In the genomic region with DNA sequence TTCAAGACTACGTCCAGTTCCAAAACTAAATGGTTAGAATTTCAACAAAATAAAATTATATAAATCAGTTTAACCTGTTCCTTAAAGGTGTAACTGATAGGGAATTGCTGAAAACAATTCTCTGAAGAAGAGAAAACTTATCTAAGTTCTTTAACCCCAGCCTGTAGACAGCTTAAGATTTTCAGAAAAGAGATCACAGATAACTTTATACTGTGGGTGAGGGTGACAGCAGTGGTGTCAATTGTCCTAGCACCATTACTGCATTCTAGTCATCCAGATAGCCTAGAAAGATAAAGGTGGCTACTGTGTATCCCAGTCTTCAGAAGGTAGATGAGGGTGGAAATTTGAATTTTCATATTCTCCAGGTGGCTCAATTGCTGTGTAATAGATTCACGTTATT, we compare ENCODE assay signal across 24 cellular contexts.
"Had no signal": no experiment of that assay in that cellular context is flagged by ENCODE, and none has a peak within 500 bp of the region (broad histone marks: within the 10 kb centered on the region; RNA-seq: fewer than 3 reads in every experiment).

No MANE protein-coding gene starts in this region.

- H3K9me3 ChIP-seq: left ventricle myocardium inferior, ovary, right atrium auricular region, right lobe of liver, stomach, testis, thyroid gland, upper lobe of right lung had no signal

- H3K36me3 ChIP-seq: ovary had no signal

- H3K9me3 Mint-ChIP-seq: mesothelial cell of epicardium; naive B cell; natural killer cell; nephron progenitor cell; neural progenitor cell; stimulated activated naive B cell treated with anti-CD40 and anti-IgM and Interleukin-4, amounts not matched to agents 10 μg/mL and 1 μg/mL and 100 μg/mL, for 72 hours had no signal

- H3K4me3 ChIP-seq: hepatocyte, left ventricle myocardium inferior, lung, neural progenitor cell, ovary, right atrium auricular region, right lobe of liver, smooth muscle cell, stomach, testis, thyroid gland, upper lobe of right lung had no signal

- H3K9ac ChIP-seq: neural progenitor cell had no signal

- ATAC-seq: natural killer cell; right lobe of liver; stimulated activated naive B cell treated with anti-CD40 and anti-IgM and Interleukin-4, amounts not matched to agents 10 μg/mL and 1 μg/mL and 100 μg/mL, for 72 hours; stimulated activated naive CD8-positive, alpha-beta T cell treated with anti-CD3 and anti-CD28 coated beads, Interleukin-15, Interleukin-2, amounts not matched to agents 100 U/mL and 50 U/mL, for 24 hours; upper lobe of right lung had no signal

- H3K4me1 ChIP-seq: left ventricle myocardium inferior, neural progenitor cell, right atrium auricular region, right lobe of liver, testis, thyroid gland, upper lobe of right lung had no signal

- H3K27ac Mint-ChIP-seq: mesothelial cell of epicardium; natural killer cell; nephron progenitor cell; neural progenitor cell; progenitor cell of endocrine pancreas; stimulated activated naive B cell treated with anti-CD40 and anti-IgM and Interleukin-4, amounts not matched to agents 10 μg/mL and 1 μg/mL and 100 μg/mL, for 72 hours had no signal

- H3K4me3 Mint-ChIP-seq: mesothelial cell of epicardium; naive B cell; natural killer cell; nephron progenitor cell; neural progenitor cell; stimulated activated naive B cell treated with anti-CD40 and anti-IgM and Interleukin-4, amounts not matched to agents 10 μg/mL and 1 μg/mL and 100 μg/mL, for 72 hours had no signal

- H3K27me3 ChIP-seq: hepatocyte, neural progenitor cell, ovary, right atrium auricular region, right lobe of liver, stomach, testis, thyroid gland, upper lobe of right lung had no signal

- H3K4me1 Mint-ChIP-seq: neural progenitor cell had no signal

- DNase-seq: islet precursor cell; left ventricle myocardium inferior; mesendoderm; naive B cell; natural killer cell; nephron progenitor cell; ovary; right lobe of liver; stimulated activated CD4-positive, alpha-beta T cell treated with anti-CD3 and anti-CD28 coated beads, Interleukin-1b, Interleukin-23, amount 100 ng/mL, for 48 hours; stimulated activated CD4-positive, alpha-beta T cell treated with anti-CD3 and anti-CD28 coated beads, Interleukin-4, amount 100 ng/mL, for 1 hour; stimulated activated naive B cell treated with anti-CD40 and anti-IgM and Interleukin-4, amounts not matched to agents 10 μg/mL and 1 μg/mL and 100 μg/mL, for 72 hours; stimulated activated naive CD8-positive, alpha-beta T cell treated with anti-CD3 and anti-CD28 coated beads, Interleukin-15, Interleukin-2, amounts not matched to agents 100 U/mL and 50 U/mL, for 24 hours; stomach; testis; thyroid gland; upper lobe of right lung had no signal

- FAIRE-seq: urothelium cell line had no signal

- H3K27me3 Mint-ChIP-seq: naive B cell; progenitor cell of endocrine pancreas; stimulated activated naive B cell treated with anti-CD40 and anti-IgM and Interleukin-4, amounts not matched to agents 10 μg/mL and 1 μg/mL and 100 μg/mL, for 72 hours had no signal

- H3K27ac ChIP-seq: hepatocyte, left ventricle myocardium inferior, neural progenitor cell, ovary, right atrium auricular region, right lobe of liver, testis, thyroid gland, upper lobe of right lung had no signal
